8 cellular contexts compared by ENCODE assay signal in genomic region chr5:44808435-44809214, GRCh38. TPM values are rescaled to one million over a fixed set of nuclear protein-coding genes. Genes with fewer than 3 reads are reported as not detected.
DNase-seq lines count a peak whose midpoint lies in the region; FAIRE-seq and TF ChIP-seq lines count a peak whose summit lies in the region.

TSS of gene MRPS30 (plus strand) at chr5:44808947. CDS start at chr5:44808963, 16 bp downstream.

- no peak for TF ChIP-seq CTCF in GM20000 (IDR thresholded peaks at IDR 0.05; ENCODE audit: extremely low read depth, missing control alignments)
- TF ChIP-seq CTCF in H1 (IDR thresholded peaks at IDR 0.05; ENCODE audit: control extremely low read depth in 1 of 3, insufficient read depth in 1 of 3, low read depth in 1 of 3, low read length in 3 of 3): peak in 2 of 3 experiments; percentile 13 to 65; a peak in 1 of 4 replicates

- H4K91ac ChIP-seq in H1 (replicated peaks; ENCODE audit: insufficient read length, low read length): peak within 1 kb of the TSS; percentile 92
- H4K91ac ChIP-seq in mesenchymal stem cell (ENCODE audit: low read length): peak within 1 kb of the TSS; percentile 65

- H3K79me1 ChIP-seq in H1 (ENCODE audit: low read depth, low read length): no peaks in the 10 kb centered on the region
- H3K79me1 ChIP-seq in mesenchymal stem cell (replicated peaks; ENCODE audit: low read length, poor library complexity, severe bottlenecking): peaks cover 5% of the 10 kb centered on the region

- no peak for TF ChIP-seq EP300 in H1 (IDR thresholded peaks at IDR 0.05; ENCODE audit: borderline replicate concordance in 1 of 2, low read depth in 2 of 2, low read length in 2 of 2)

- POLR2A ChIA-PET in H1 (lab: Charles Lee; ENCODE audit: partially characterized antibody): interaction anchor here (1.4 to 1.8 kb wide), 2 partner anchors 15 to 17 kb away, joined by 3 to 6 read pairs; no protein-coding TSS in a partner anchor

- peak within 1 kb of the TSS; percentile 100 for H4K8ac ChIP-seq in H1 (ENCODE audit: extremely low read depth, insufficient read depth, low read length)
- peak within 1 kb of the TSS; percentile 94 for H4K8ac ChIP-seq in mesenchymal stem cell (ENCODE audit: low read length)

- no peaks in the 10 kb centered on the region for H3K23me2 ChIP-seq in H1 (ENCODE audit: low read depth, low read length)

- H3K4ac ChIP-seq in H1 (replicated peaks; ENCODE audit: insufficient read length, low read depth, low read length) (peak within 1 kb of the TSS; percentile 90), mesenchymal stem cell (ENCODE audit: low read depth in 1 of 2, low read length in 2 of 2) (peak within 1 kb of the TSS; percentile 49 to 64)

- H2BK15ac ChIP-seq in H1 (ENCODE audit: low read length): peak within 1 kb of the TSS; percentile 54; the same call in 1 of the 2 replicates
- H2BK15ac ChIP-seq in mesenchymal stem cell (ENCODE audit: low read depth, poor library complexity, severe bottlenecking): peak within 1 kb of the TSS; percentile 77

- H2AFZ ChIP-seq in H1 (ENCODE audit: low read length) (peak within 1 kb of the TSS; percentile 74; the same call in 1 of the 2 replicates), mesenchymal stem cell (ENCODE audit: low read depth, low read length) (peak within 1 kb of the TSS; percentile 98)

- H2BK120ac ChIP-seq in H1 (replicated peaks; ENCODE audit: low read depth, low read length) (peak within 1 kb of the TSS; percentile 33), mesenchymal stem cell (ENCODE audit: low read depth, low read length) (no peak within 1 kb of the TSS)

- peak within 1 kb of the TSS; percentile 79 for H4K5ac ChIP-seq in H1 (ENCODE audit: insufficient read length, low read depth, low read length)

- H2BK20ac ChIP-seq in H1 (ENCODE audit: low read length): no peak within 1 kb of the TSS

- peak within 1 kb of the TSS; percentile 71 for H2BK12ac ChIP-seq in H1 (ENCODE audit: low read depth, low read length)
- H2BK12ac ChIP-seq in mesenchymal stem cell (ENCODE audit: low read length in 2 of 2): peak within 1 kb of the TSS; percentile 28 to 91

- no peak within 1 kb of the TSS for H2AK5ac ChIP-seq in H1 (ENCODE audit: low read depth, low read length)
- no peak within 1 kb of the TSS for H2AK5ac ChIP-seq in mesenchymal stem cell (ENCODE audit: low read length, severe bottlenecking)

- H3K36me3 ChIP-seq in H1 (ENCODE audit: control insufficient read depth in 2 of 4, insufficient read depth in 4 of 4, low read length in 3 of 4) (peaks cover 2 to 22% (median 13%) of the 10 kb centered on the region in 4 experiments; a peak in 7 of 8 replicates), mesenchymal stem cell (ENCODE audit: control insufficient read depth in 1 of 2, insufficient read depth in 2 of 2, low read depth in 1 of 2, low read length in 2 of 2) (peaks cover 0 to 27% of the 10 kb centered on the region in 2 experiments)

- peak; percentile 83 for DNase-seq in COLO829 (ENCODE audit: low spot score)
- peak; percentile 90 for DNase-seq in GM20000 (ENCODE audit: low spot score)
- DNase-seq in HT1080 (ENCODE audit: low read depth): peak; percentile 99
- peak; percentile 100 for DNase-seq in NOMO-1 treated with DMSO at 0.1 percent for 48 hours (lab: John Stamatoyannopoulos, UW; ENCODE audit: unreplicated experiment)
- DNase-seq in activated CD8-positive, alpha-beta memory T cell treated with anti-CD3 and anti-CD28 coated beads for 48 hours (ENCODE audit: low read depth in 2 of 3, low spot score in 2 of 3): peak; percentile 52 to 69 (median 68)
- DNase-seq in H1 (ENCODE audit: low read depth in 1 of 2, low spot score in 2 of 2): peak; percentile 87 to 95
- DNase-seq in mesenchymal stem cell: peak; percentile 99
- peak; percentile 80 for DNase-seq in stimulated activated CD8-positive, alpha-beta memory T cell treated with anti-CD3 and anti-CD28 coated beads, Interleukin-15, amount 100 ng/mL, for 1 hour (ENCODE audit: low read depth)

- peaks cover 16 to 53% of the 10 kb centered on the region in 2 experiments for H3K79me2 ChIP-seq in H1 (ENCODE audit: control insufficient read depth in 1 of 2, insufficient read depth in 2 of 2, low read length in 2 of 2)

- FAIRE-seq in H1 (lab: Jason Lieb, UNC): peak; percentile 100

- H3K27me3 ChIP-seq in H1 (replicated peaks in 1 of 4; ENCODE audit: control insufficient read depth in 3 of 4, extremely low read depth in 1 of 4, insufficient read depth in 3 of 4, low read length in 3 of 4) (no peaks in the 10 kb centered on the region), mesenchymal stem cell (ENCODE audit: control insufficient read depth in 1 of 2, insufficient read depth in 1 of 2, low read length in 2 of 2) (no peaks in the 10 kb centered on the region)

- peak within 1 kb of the TSS; percentile 94 to 97 (median 95) for H3K4me3 ChIP-seq in H1 (ENCODE audit: extremely low read depth in 1 of 4, insufficient read depth in 2 of 4, low read depth in 3 of 4, low read length in 4 of 4)
- peak within 1 kb of the TSS; percentile 97 to 98 for H3K4me3 ChIP-seq in mesenchymal stem cell (ENCODE audit: insufficient read depth in 1 of 2, low read depth in 1 of 2, low read length in 2 of 2)

- WGBS in H1 (ENCODE audit: extremely low coverage in 1 of 2, insufficient coverage in 1 of 2, insufficient read length in 1 of 2, insufficient replicate concordance in 2 of 2, low coverage in 1 of 2, low lambda C conversion rate in 2 of 2, missing lambda C conversion rate in 1 of 2), 2 experiments: 3% methylated on average over 44 of the region's 47 CpGs; no CpG with 5 or more reads in 1 of the 2 experiments
- WGBS in mesenchymal stem cell: under 1% methylated on average over 46 of the region's 47 CpGs

- H2BK5ac ChIP-seq in H1 (ENCODE audit: low read depth, low read length) (peak within 1 kb of the TSS; percentile 95), mesenchymal stem cell (ENCODE audit: low read depth, low read length, poor library complexity, severe bottlenecking) (peak within 1 kb of the TSS; percentile 15)

- H3K23ac ChIP-seq in H1 (ENCODE audit: insufficient read length) (no peak within 1 kb of the TSS), mesenchymal stem cell (ENCODE audit: low read length in 2 of 2) (peak within 1 kb of the TSS in 1 of 2 experiments; percentile 91)

- H3K4me2 ChIP-seq in H1 (ENCODE audit: insufficient read depth in 1 of 2, low read depth in 2 of 2, low read length in 2 of 2): peak within 1 kb of the TSS; percentile 77 to 85
- H3K4me2 ChIP-seq in mesenchymal stem cell (ENCODE audit: low read length, poor library complexity, severe bottlenecking): peak within 1 kb of the TSS; percentile 72

- H3K18ac ChIP-seq in H1 (ENCODE audit: extremely low read depth, low read length) (peak within 1 kb of the TSS; percentile 95), mesenchymal stem cell (ENCODE audit: low read depth in 1 of 2, low read length in 2 of 2) (peak within 1 kb of the TSS; percentile 96 to 100)

- TF ChIP-seq RAD21 in H1 (IDR thresholded peaks at IDR 0.05 in 1 of 2, conservative IDR thresholded peaks at IDR 0.05 in 1 of 2; ENCODE audit: low read depth in 2 of 2, low read length in 2 of 2): peak; percentile 19 to 25; a peak in 2 of 4 replicates

- H3K14ac ChIP-seq in H1 (ENCODE audit: insufficient read length): no peak within 1 kb of the TSS
- H3K14ac ChIP-seq in mesenchymal stem cell (ENCODE audit: low read length in 2 of 2): peak within 1 kb of the TSS in 1 of 2 experiments; percentile 96

- TF ChIP-seq POLR2A in H1 (IDR thresholded peaks at IDR 0.05; ENCODE audit: control extremely low read depth in 1 of 2, low read depth in 2 of 2, low read length in 2 of 2): peak; percentile 94 to 96

- CTCF ChIA-PET in H1 (lab: Charles Lee; ENCODE audit: partially characterized antibody): no interaction called here

- H3K56ac ChIP-seq in H1 (replicated peaks; ENCODE audit: insufficient read length, low read depth, low read length): peak within 1 kb of the TSS; percentile 90

- H3K9ac ChIP-seq in H1 (replicated peaks in 1 of 4; ENCODE audit: extremely low read depth in 1 of 4, low read depth in 3 of 4, low read length in 3 of 4): peak within 1 kb of the TSS; percentile 97 to 100 (median 99)
- H3K9ac ChIP-seq in mesenchymal stem cell (ENCODE audit: low read length): peak within 1 kb of the TSS; percentile 95

- H3K27ac ChIP-seq in H1 (ENCODE audit: low read depth, low read length) (peak within 1 kb of the TSS; percentile 98), mesenchymal stem cell (ENCODE audit: low read length, poor library complexity, severe bottlenecking) (peak within 1 kb of the TSS; percentile 73)

- H3K4me1 ChIP-seq in H1 (replicated peaks in 1 of 4; ENCODE audit: control insufficient read depth in 3 of 4, insufficient read depth in 4 of 4, low read length in 3 of 4): no peaks in the 10 kb centered on the region
- H3K4me1 ChIP-seq in mesenchymal stem cell (ENCODE audit: control insufficient read depth, insufficient read depth, low read depth, low read length): no peaks in the 10 kb centered on the region

- peaks cover 5 to 9% of the 10 kb centered on the region in 2 experiments for H4K20me1 ChIP-seq in H1 (replicated peaks in 1 of 2; ENCODE audit: control insufficient read depth in 1 of 2, insufficient read depth in 2 of 2, low read length in 2 of 2)

- H3K9me3 ChIP-seq in H1 (ENCODE audit: insufficient read depth in 2 of 2, low read depth in 1 of 2, low read length in 1 of 2) (no peaks in the 10 kb centered on the region), mesenchymal stem cell (ENCODE audit: control insufficient read depth, low read length) (no peaks in the 10 kb centered on the region)

TF ChIP-seq in H1, 55 proteins besides CTCF, POLR2A, EP300 and RAD21 (continues in another document):
- TF ChIP-seq CTBP2 (IDR thresholded peaks at IDR 0.05; ENCODE audit: borderline replicate concordance, insufficient read depth, insufficient read length, low read length) (no peak), CBX8 (IDR thresholded peaks at IDR 0.05; ENCODE audit: borderline replicate concordance, low read depth, low read length) (no peak), SP1 (IDR thresholded peaks at IDR 0.05; ENCODE audit: low read depth, low read length) (peak; percentile 90), TBP (IDR thresholded peaks at IDR 0.05; ENCODE audit: low read depth, low read length) (peak; percentile 90)

RNA-seq across cellular contexts. Expression of gene MRPS30, which starts in this region (rescaled TPM):
- total RNA-seq in HT1080 (2014; rRNA removed; shearing (Covaris generic)): 119 and 131 TPM in 2 replicates
- polyA plus RNA-seq in HT1080 (2015; cell fraction: cytosol; rRNA removed): 65.6 and 74.3 TPM in 2 replicates
- 65.7 and 67.5 TPM in 2 replicates for polyA plus RNA-seq in HT1080 (2015; cell fraction: nucleus; rRNA removed)
- 85.2 and 90.9 TPM in 2 replicates for total RNA-seq in H1 (2021; fragmentation: NEBNext Ultra II Directional; extraction: Animal tissue kit (Norgen Biotek cat#: 25700))
- 61.9 and 101 TPM in 2 replicates for polyA plus RNA-seq in H1 (2011; rRNA removed)
- polyA plus RNA-seq in H1 (2011; cell fraction: cytosol; rRNA removed): 71.0 TPM
- polyA plus RNA-seq in H1 (2011; cell fraction: nucleus; rRNA removed): 58.5 TPM
- 34.3 to 75.8 TPM (median 42.8 TPM) in 4 replicates for polyA plus RNA-seq in H1 (2012, experiment 1 of 2)
- 35.9 TPM for polyA plus RNA-seq in H1 (2012, experiment 2 of 2)
- 60.1 TPM for polyA plus RNA-seq in H1 (2013, experiment 1 of 2)
- polyA plus RNA-seq in H1 (2013, experiment 2 of 2): 57.6 TPM
- polyA minus RNA-seq in H1 (2011; rRNA and poly(A)+ RNA removed): 66.4 and 81.0 TPM in 2 replicates
- 91.9 TPM for polyA minus RNA-seq in H1 (2011; cell fraction: cytosol; rRNA and poly(A)+ RNA removed)
- polyA minus RNA-seq in H1 (2011; cell fraction: nucleus; rRNA and poly(A)+ RNA removed): 165 TPM
- polyA plus RNA-seq in mesenchymal stem cell (2013, experiment 1 of 2): 29.5 TPM
- polyA plus RNA-seq in mesenchymal stem cell (2013, experiment 2 of 2): 31.0 TPM

Comparison
In these comparisons a context has a peak if more than half of its experiments do, and no peak if none do; other contexts are left out.
1. Peak in every context shown above with its lines: DNase-seq, H3K4me3 ChIP-seq and H3K27ac ChIP-seq.